Comparison of ENCODE assay signal across 25 cellular contexts in the genomic region with DNA sequence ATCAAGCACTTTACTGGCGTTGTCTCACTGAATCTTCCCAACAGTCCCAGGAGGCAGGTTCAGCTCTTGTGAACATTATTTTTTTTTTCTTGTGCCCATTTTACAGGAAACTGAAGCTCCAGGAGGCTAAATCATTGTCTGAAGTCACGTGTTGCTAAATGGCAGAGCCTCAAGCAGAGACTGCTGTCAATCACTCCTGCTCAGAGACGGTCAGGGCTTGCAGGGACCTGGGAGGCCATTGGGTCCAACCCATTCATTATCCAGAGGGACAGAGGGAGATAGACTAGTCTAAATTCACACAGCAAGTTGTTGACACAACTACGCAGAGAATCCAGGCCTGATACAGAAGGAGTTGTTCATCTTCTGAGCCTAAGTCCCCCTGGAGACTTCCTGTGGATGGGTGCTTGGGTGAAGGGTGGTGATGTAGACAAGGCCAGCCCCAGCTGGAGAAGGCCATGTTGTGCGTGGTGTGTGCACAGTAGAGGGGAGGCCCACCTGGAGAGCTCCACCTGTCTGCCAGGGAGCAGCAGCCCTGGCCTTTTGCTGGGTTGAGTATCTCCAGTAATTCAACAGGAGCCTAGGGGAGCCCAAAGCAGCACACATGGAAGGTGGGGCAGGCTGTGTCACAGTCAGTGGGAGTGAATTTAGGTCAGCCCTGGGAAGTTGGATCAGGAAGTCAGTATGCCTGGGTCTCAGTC. TPM values are rescaled to one million over a fixed set of nuclear protein-coding genes. Genes with fewer than 3 reads are reported as not detected.
DNase-seq lines count a peak whose midpoint lies in the region; ATAC-seq, FAIRE-seq and TF ChIP-seq lines count a peak whose summit lies in the region.
"Had no signal": no experiment of that assay in that cellular context is flagged by ENCODE, and none has a peak within 500 bp of the region (broad histone marks: within the 10 kb centered on the region; RNA-seq: fewer than 3 reads in every experiment).

No MANE protein-coding gene starts in this region.

- H3K4me1 ChIP-seq in GM12878 (ENCODE audit: control insufficient read depth, insufficient read depth, low read length) (peaks cover 17% of the 10 kb centered on the region), ascending aorta (no peaks in the 10 kb centered on the region)

- H3K27me3 ChIP-seq in GM12878 (replicated peaks in 1 of 2; ENCODE audit: control insufficient read depth in 2 of 2, insufficient read depth in 2 of 2, low read length in 1 of 2) (peaks cover 0 to 2% of the 10 kb centered on the region in 2 experiments; a peak in 2 of 4 replicates), ascending aorta (no peaks in the 10 kb centered on the region)
- H3K27me3 ChIP-seq: BE2C had no signal

- TF ChIP-seq RAD21 in GM12878 (IDR thresholded peaks at IDR 0.05; ENCODE audit: insufficient read depth, low read depth, low read length): no peak

- H3K4me3 ChIP-seq in GM12878: no peak overlapping the region
- H3K4me3 ChIP-seq in ascending aorta: no peak overlapping the region
- H3K4me3 ChIP-seq: SJCRH30 had no signal

- no peak for TF ChIP-seq POLR2A in GM12878 (IDR thresholded peaks at IDR 0.05; ENCODE audit: low read depth, low read length)

- no TSS peak for BruUV-seq in GM12878 (replicated peaks; lab: Mats Ljungman, UMichigan)

- H3K4me2 ChIP-seq in GM12878 (ENCODE audit: control insufficient read depth, insufficient read depth): no peak overlapping the region
- H3K4me2 ChIP-seq: KMS-11 had no signal

- no peaks in the 10 kb centered on the region for H4K20me1 ChIP-seq in GM12878 (ENCODE audit: control insufficient read depth, insufficient read depth)

- no peaks in the 10 kb centered on the region for H3K36me3 ChIP-seq in GM12878 (ENCODE audit: control insufficient read depth in 2 of 2, insufficient read depth in 2 of 2, low read length in 1 of 2)
- H3K36me3 ChIP-seq in ascending aorta: no peaks in the 10 kb centered on the region
- H3K36me3 ChIP-seq: BE2C, SJCRH30 had no signal

- DNase-seq in NCI-H1417 (lab: John Stamatoyannopoulos, UW): peak in 2 of 3 experiments; percentile 52 to 74
- DNase-seq in NCI-H1417 treated with DMSO at 0.1 percent for 48 hours (lab: John Stamatoyannopoulos, UW): no peak
- peak; percentile 62 for DNase-seq in COR-L47 (lab: John Stamatoyannopoulos, UW)
- peak; percentile 69 for DNase-seq in NCI-H146 treated with DMSO at 0.1 percent for 48 hours (lab: John Stamatoyannopoulos, UW; ENCODE audit: unreplicated experiment)
- DNase-seq in GM12878 (ENCODE audit: low read depth, low spot score): no peak
- DNase-seq in NCI-H2196 treated with DMSO at 0.1 percent for 48 hours (lab: John Stamatoyannopoulos, UW; ENCODE audit: unreplicated experiment): no peak
- DNase-seq in cardiac septum (ENCODE audit: low spot score): no peak
- DNase-seq in ascending aorta (ENCODE audit: low spot score in 2 of 2): no peak
- DNase-seq: ACHN; BE2C; H7; HFFc6; NCI-H1048; NCI-H1930; NCI-H446 treated with DMSO at 0.1 percent for 48 hours; NK-92 treated with Interleukin-12 subunit alpha and Interleukin-12 subunit beta, amount 100 ng/mL, for 24 hours; PC-3; SJCRH30; T-helper 17 cell had no signal

- H3K9me3 ChIP-seq in GM12878 (replicated peaks; ENCODE audit: control insufficient read depth, insufficient read depth, low read length) (no peaks in the 10 kb centered on the region), ascending aorta (no peaks in the 10 kb centered on the region)
- H3K9me3 ChIP-seq: BE2C, SJCRH30 had no signal

- ATAC-seq in GM12878: no peak
- ATAC-seq: PC-3, Right ventricle myocardium inferior, SK-N-SH treated with all-trans-retinoic acid at 6 μM for 48 hours, T-helper 17 cell had no signal

- no peaks in the 10 kb centered on the region for H3K79me2 ChIP-seq in GM12878 (ENCODE audit: control insufficient read depth, insufficient read depth, low read length)

- WGBS in GM12878 (ENCODE audit: insufficient coverage, insufficient replicate concordance, low lambda C conversion rate, missing lambda C conversion rate): 29% methylated on average over 5 of the region's 5 CpGs

- SMC1A ChIA-PET in GM12878 (lab: Charles Lee; ENCODE audit: uncharacterized antibody, unreplicated experiment): interaction anchor here (0.6 to 1.3 kb wide), 2 partner anchors 21 to 135 kb away, joined by 3 to 4 read pairs; no protein-coding TSS in a partner anchor

- TF ChIP-seq EP300 in GM12878 (IDR thresholded peaks at IDR 0.05; ENCODE audit: borderline replicate concordance in 1 of 2, control insufficient read depth in 1 of 2, low read depth in 2 of 2, low read length in 2 of 2): no peak

- TF ChIP-seq CTCF in GM12878 (IDR thresholded peaks at IDR 0.05 in 2 of 3, conservative IDR thresholded peaks at IDR 0.05 in 1 of 3; ENCODE audit: control insufficient read depth in 2 of 3, extremely low read depth in 1 of 3, insufficient read depth in 1 of 3, low read depth in 3 of 3, low read length in 3 of 3): no peak
- TF ChIP-seq CTCF in ascending aorta (IDR thresholded peaks at IDR 0.05): no peak

- no peak for FAIRE-seq in GM12878 (lab: Jason Lieb, UNC)
- FAIRE-seq: D721Med, GM18507 had no signal

- POLR2A ChIA-PET in GM12878 (lab: Charles Lee): interaction anchor here (0.5 to 0.6 kb wide), 3 partner anchors 9 to 208 kb away, joined by 3 read pairs; no protein-coding TSS in a partner anchor

- no peak overlapping the region for H2AFZ ChIP-seq in GM12878 (ENCODE audit: control insufficient read depth, low read depth, low read length)

- CTCF ChIA-PET in GM12878 (lab: Yijun Ruan, JAX): interaction anchor here (1.6 kb wide), 1 partner anchor 15 kb away, joined by 4 read pairs; no protein-coding TSS in a partner anchor

- in situ Hi-C loops in GM12878 (cut with MboI): no loop called here

- intact Hi-C loops in GM12878 (cut with micrococcal nuclease; ENCODE audit: unreplicated experiment): no loop called here
- intact Hi-C loops in cardiac septum (cut with DNase I): no loop called here
- intact Hi-C loops in ascending aorta (cut with DNase I): no loop called here

- H3K9ac ChIP-seq in GM12878 (ENCODE audit: control insufficient read depth, insufficient read depth, low read length): no peak overlapping the region
- H3K9ac ChIP-seq: KMS-11 had no signal

- RAD21 ChIA-PET in GM12878 (lab: Charles Lee; ENCODE audit: unreplicated experiment): interaction anchor here (1.3 kb wide), 1 partner anchor 107 kb away, joined by 4 read pairs; no protein-coding TSS in a partner anchor

- H3K27ac ChIP-seq in GM12878 (ENCODE audit: control insufficient read depth, insufficient read depth) (no peak overlapping the region), ascending aorta (no peak overlapping the region)
- H3K27ac ChIP-seq: 22Rv1, KMS-11, SJCRH30 had no signal

RNA-seq across cellular contexts. Expression of a gene that starts 24.3 kb away (rescaled TPM):
- total RNA-seq in GM12878 (2013; cell fraction: nucleolus; rRNA removed): not detected in 2 replicates
- total RNA-seq in GM12878 (2014; rRNA removed) (not detected in 2 replicates), GM12878 (2014; rRNA removed; fragmentation: Illumina TruSeq; extraction: Trizol) (not detected in 2 replicates), GM12878 (2021) (not detected in 2 replicates), cardiac septum (0.97 TPM), ascending aorta (not detected)
- polyA plus RNA-seq in GM12878 (2011; ENCODE audit: low read depth): not detected
- polyA plus RNA-seq in GM12878 (2011; rRNA removed) (not detected in 2 replicates), GM12878 (2014; fragmentation: Illumina TruSeq; extraction: Trizol) (not detected in 2 replicates), GM12878 (2014; fragmentation: Nextera tagmentation; extraction: Ambion mirVana) (not detected), GM12878 (2014; rRNA removed) (not detected in 2 replicates), GM12878 (2016; fragmentation: Nextera tagmentation; extraction: Ambion mirVana) (not detected)
- polyA plus RNA-seq in GM12878 (2011; cell fraction: cytosol; rRNA removed): not detected in 2 replicates
- polyA plus RNA-seq in GM12878 (2011; cell fraction: nucleus; rRNA removed): not detected in 2 replicates
- polyA plus RNA-seq in GM12878 (2012): 0.11 TPM in 1 of 2 replicates, not detected in the other
- polyA minus RNA-seq in GM12878 (2011; rRNA and poly(A)+ RNA removed): not detected in 2 replicates
- polyA minus RNA-seq in GM12878 (2011; cell fraction: cytosol; rRNA and poly(A)+ RNA removed): not detected in 2 replicates
- not detected in 2 replicates for polyA minus RNA-seq in GM12878 (2011; cell fraction: nucleus; rRNA and poly(A)+ RNA removed)
- total RNA-seq: T-helper 17 cell had no signal

RNA-seq across cellular contexts. Expression of a gene that starts 44.8 kb away (rescaled TPM):
- total RNA-seq in GM12878 (2013; cell fraction: nucleolus; rRNA removed): 15.4 and 21.6 TPM in 2 replicates
- total RNA-seq in GM12878 (2014; rRNA removed): 10.6 and 12.0 TPM in 2 replicates
- 9.2 and 10.3 TPM in 2 replicates for total RNA-seq in GM12878 (2014; rRNA removed; fragmentation: Illumina TruSeq; extraction: Trizol)
- total RNA-seq in GM12878 (2021): 39.4 and 44.4 TPM in 2 replicates
- 5.8 TPM for polyA plus RNA-seq in GM12878 (2011; ENCODE audit: low read depth)
- polyA plus RNA-seq in GM12878 (2011; rRNA removed): 14.2 and 28.6 TPM in 2 replicates
- 26.3 and 33.9 TPM in 2 replicates for polyA plus RNA-seq in GM12878 (2011; cell fraction: cytosol; rRNA removed)
- 116 and 176 TPM in 2 replicates for polyA plus RNA-seq in GM12878 (2011; cell fraction: nucleus; rRNA removed)
- 10.5 and 11.3 TPM in 2 replicates for polyA plus RNA-seq in GM12878 (2012)
- 11.9 and 22.0 TPM in 2 replicates for polyA plus RNA-seq in GM12878 (2014; fragmentation: Illumina TruSeq; extraction: Trizol)
- 1 to 10 TPM; 2.8 to 3.1 TPM for polyA plus RNA-seq in GM12878 (2014; fragmentation: Nextera tagmentation; extraction: Ambion mirVana)
- 44.7 and 46.2 TPM in 2 replicates for polyA plus RNA-seq in GM12878 (2014; rRNA removed)
- polyA plus RNA-seq in GM12878 (2016; fragmentation: Nextera tagmentation; extraction: Ambion mirVana): 10 to 100 TPM; 20.4 to 20.5 TPM
- polyA minus RNA-seq in GM12878 (2011; rRNA and poly(A)+ RNA removed): 27.9 and 34.2 TPM in 2 replicates
- 16.8 and 18.3 TPM in 2 replicates for polyA minus RNA-seq in GM12878 (2011; cell fraction: cytosol; rRNA and poly(A)+ RNA removed)
- polyA minus RNA-seq in GM12878 (2011; cell fraction: nucleus; rRNA and poly(A)+ RNA removed): 28.7 and 55.6 TPM in 2 replicates
- total RNA-seq in cardiac septum: 0.13 TPM
- total RNA-seq in ascending aorta: not detected

RNA-seq across cellular contexts. Expression of a gene that starts 59.0 kb away (rescaled TPM):
- 35.2 and 43.0 TPM in 2 replicates for total RNA-seq in GM12878 (2013; cell fraction: nucleolus; rRNA removed)
- total RNA-seq in GM12878 (2014; rRNA removed) (49.4 and 62.7 TPM in 2 replicates), GM12878 (2014; rRNA removed; fragmentation: Illumina TruSeq; extraction: Trizol) (23.0 and 27.9 TPM in 2 replicates), GM12878 (2021) (44.4 and 45.8 TPM in 2 replicates), cardiac septum (32.1 TPM), ascending aorta (5.0 TPM)
- polyA plus RNA-seq in GM12878 (2011; ENCODE audit: low read depth): 11.7 TPM
- polyA plus RNA-seq in GM12878 (2011; rRNA removed) (14.1 and 32.8 TPM in 2 replicates), GM12878 (2014; fragmentation: Illumina TruSeq; extraction: Trizol) (18.9 and 21.5 TPM in 2 replicates), GM12878 (2014; fragmentation: Nextera tagmentation; extraction: Ambion mirVana) (10 to 100 TPM; 11.6 to 11.7 TPM), GM12878 (2014; rRNA removed) (45.7 and 46.5 TPM in 2 replicates), GM12878 (2016; fragmentation: Nextera tagmentation; extraction: Ambion mirVana) (10 to 100 TPM; 43.8 to 46.1 TPM)
- 55.7 and 60.8 TPM in 2 replicates for polyA plus RNA-seq in GM12878 (2011; cell fraction: cytosol; rRNA removed)
- polyA plus RNA-seq in GM12878 (2011; cell fraction: nucleus; rRNA removed): 57.5 and 71.0 TPM in 2 replicates
- 26.3 and 28.2 TPM in 2 replicates for polyA plus RNA-seq in GM12878 (2012)
- 29.1 and 56.8 TPM in 2 replicates for polyA minus RNA-seq in GM12878 (2011; rRNA and poly(A)+ RNA removed)
- polyA minus RNA-seq in GM12878 (2011; cell fraction: cytosol; rRNA and poly(A)+ RNA removed): 22.7 and 27.9 TPM in 2 replicates
- polyA minus RNA-seq in GM12878 (2011; cell fraction: nucleus; rRNA and poly(A)+ RNA removed): 21.2 and 26.2 TPM in 2 replicates

Comparison
In these comparisons a context has a peak if more than half of its experiments do, and no peak if none do; other contexts are left out.
1. DNase-seq: peak in NCI-H1417 (2 of 3), COR-L47 (single experiment) and NCI-H146 treated with DMSO at 0.1 percent for 48 hours (single experiment); none in NCI-H1417 treated with DMSO at 0.1 percent for 48 hours (single experiment), GM12878 (single experiment), NCI-H2196 treated with DMSO at 0.1 percent for 48 hours (single experiment), cardiac septum (single experiment) and ascending aorta (0 of 2).